In genomic region chr3:32856901-32857507, GRCh38 we compare ENCODE assay signal across 22 cellular contexts. TPM values are rescaled to one million over a fixed set of nuclear protein-coding genes. Genes with fewer than 3 reads are reported as not detected.
DNase-seq lines count a peak whose midpoint lies in the region; ATAC-seq, FAIRE-seq and TF ChIP-seq lines count a peak whose summit lies in the region.
"Had no signal": no experiment of that assay in that cellular context is flagged by ENCODE, and none has a peak within 500 bp of the region (broad histone marks: within the 10 kb centered on the region; RNA-seq: fewer than 3 reads in every experiment).

No MANE protein-coding gene starts in this region.

- no peaks in the 10 kb centered on the region for H3K9me3 ChIP-seq in kidney (ENCODE audit: control insufficient read depth in 1 of 2, low read length in 2 of 2)
- H3K9me3 ChIP-seq: SJCRH30 had no signal

- H4K20me1 ChIP-seq in GM23338 (replicated peaks; ENCODE audit: insufficient read depth) = peaks cover 99% of the 10 kb centered on the region

- H3K27ac ChIP-seq in GM23338 (ENCODE audit: low read depth) = peak overlapping the region; percentile 79
- peak overlapping the region; percentile 30 to 48 for H3K27ac ChIP-seq in kidney (ENCODE audit: low read depth in 2 of 2, low read length in 2 of 2)
- H3K27ac ChIP-seq: SJCRH30 had no signal

- TF ChIP-seq CTCF in GM23338 (conservative IDR thresholded peaks at IDR 0.05; ENCODE audit: low read depth in 2 of 2) (no peak), WTC11 (IDR thresholded peaks at IDR 0.05) (no peak), kidney (IDR thresholded peaks at IDR 0.05; ENCODE audit: borderline replicate concordance, extremely low read depth, insufficient read depth) (no peak)

- H3K4me1 Mint-ChIP-seq in GM23338 (peaks cover 83% of the 10 kb centered on the region), WTC11 (peaks cover 90% of the 10 kb centered on the region)
- H3K4me1 Mint-ChIP-seq in stimulated activated naive B cell treated with anti-CD40 and anti-IgM and Interleukin-4, amounts not matched to agents 10 μg/mL and 1 μg/mL and 100 μg/mL, for 72 hours = no peaks in the 10 kb centered on the region

- H3K36me3 Mint-ChIP-seq in GM23338 (ENCODE audit: low read depth) = peaks cover 65% of the 10 kb centered on the region
- H3K36me3 Mint-ChIP-seq in WTC11 = peaks cover 7% of the 10 kb centered on the region
- H3K36me3 Mint-ChIP-seq in stimulated activated naive B cell treated with anti-CD40 and anti-IgM and Interleukin-4, amounts not matched to agents 10 μg/mL and 1 μg/mL and 100 μg/mL, for 72 hours = no peaks in the 10 kb centered on the region

- H3K36me3 ChIP-seq in GM23338 (ENCODE audit: insufficient read depth) (peaks cover 19% of the 10 kb centered on the region), kidney (ENCODE audit: control insufficient read depth in 1 of 2, insufficient read depth in 2 of 2, low read length in 2 of 2) (no peaks in the 10 kb centered on the region)
- H3K36me3 ChIP-seq: SJCRH30 had no signal

- H3K27ac Mint-ChIP-seq in GM23338 = 0 out of 2 replicates have a peak overlapping the region, but pooled peaks have one; percentile 2
- peak overlapping the region; percentile 88 for H3K27ac Mint-ChIP-seq in WTC11
- H3K27ac Mint-ChIP-seq in stimulated activated naive B cell treated with anti-CD40 and anti-IgM and Interleukin-4, amounts not matched to agents 10 μg/mL and 1 μg/mL and 100 μg/mL, for 72 hours = peak overlapping the region; percentile 27
- H3K27ac Mint-ChIP-seq: CD4-positive, alpha-beta T cell had no signal

- no peak for ATAC-seq in GM23338
- no peak for ATAC-seq in WTC11
- no peak for ATAC-seq in stimulated activated naive B cell treated with anti-CD40 and anti-IgM and Interleukin-4, amounts not matched to agents 10 μg/mL and 1 μg/mL and 100 μg/mL, for 72 hours (replicated peaks)
- ATAC-seq in HG02970 (IDR thresholded peaks at IDR 0.05; ENCODE audit: low FRiP score, unreplicated experiment) = no peak

- H3K4me3 Mint-ChIP-seq in GM23338 = peak overlapping the region; percentile 27; the same call in 1 of the 3 replicates
- no peak overlapping the region for H3K4me3 Mint-ChIP-seq in WTC11
- H3K4me3 Mint-ChIP-seq in stimulated activated naive B cell treated with anti-CD40 and anti-IgM and Interleukin-4, amounts not matched to agents 10 μg/mL and 1 μg/mL and 100 μg/mL, for 72 hours = no peak overlapping the region
- H3K4me3 Mint-ChIP-seq: CD4-positive, alpha-beta T cell had no signal

- H3K4me3 ChIP-seq in GM23338 = peak overlapping the region; percentile 23; the same call in 1 of the 2 replicates
- H3K4me3 ChIP-seq in kidney (ENCODE audit: low read length in 2 of 2) = no peak overlapping the region
- H3K4me3 ChIP-seq: SJCRH30 had no signal

- CTCF ChIA-PET in WTC11 (lab: Charles Lee) = interaction anchor here (1.0 to 1.1 kb wide), 2 partner anchors 13 to 45 kb away, joined by 3 to 5 read pairs; no protein-coding TSS in a partner anchor

- no peak for FAIRE-seq in kidney (lab: Jason Lieb, UNC)
- FAIRE-seq: GM12891, H1, RCC 7860 had no signal

- H3K4me2 ChIP-seq in GM23338 = peak overlapping the region; percentile 74

- POLR2A ChIA-PET in WTC11 (lab: Charles Lee) = interaction anchor here (0.7 to 0.8 kb wide), 2 partner anchors 12 to 13 kb away, joined by 3 read pairs; no protein-coding TSS in a partner anchor

- peaks cover 48% of the 10 kb centered on the region for H3K27me3 Mint-ChIP-seq in GM23338 (ENCODE audit: insufficient read depth, low read depth, poor library complexity)
- H3K27me3 Mint-ChIP-seq in WTC11 (ENCODE audit: low read depth) = no peaks in the 10 kb centered on the region
- peaks cover 4 to 6% of the 10 kb centered on the region in 2 donors for H3K27me3 Mint-ChIP-seq in stimulated activated naive B cell treated with anti-CD40 and anti-IgM and Interleukin-4, amounts not matched to agents 10 μg/mL and 1 μg/mL and 100 μg/mL, for 72 hours
- H3K27me3 Mint-ChIP-seq: CD4-positive, alpha-beta T cell had no signal

- no peaks in the 10 kb centered on the region for H3K9me2 ChIP-seq in GM23338 (ENCODE audit: insufficient read depth)

- H3K9ac ChIP-seq in kidney (ENCODE audit: low read length in 2 of 2) = no peak overlapping the region

- peaks cover 100% of the 10 kb centered on the region for H3K79me2 ChIP-seq in GM23338 (replicated peaks; ENCODE audit: insufficient read depth)

- H3K27me3 ChIP-seq in GM23338 (ENCODE audit: insufficient read depth) = no peaks in the 10 kb centered on the region
- H3K27me3 ChIP-seq: SJCRH30 had no signal

- no peak for DNase-seq in GM23338 (ENCODE audit: low spot score)
- no peak for DNase-seq in WTC11 (ENCODE audit: low spot score)
- DNase-seq in kidney = no peak
- DNase-seq in stimulated activated naive B cell treated with anti-CD40 and anti-IgM and Interleukin-4, amounts not matched to agents 10 μg/mL and 1 μg/mL and 100 μg/mL, for 72 hours = no peak
- no peak for DNase-seq in cerebellum (ENCODE audit: low spot score)
- no peak for DNase-seq in effector CD4-positive, alpha-beta T cell
- DNase-seq: CD4-positive, alpha-beta T cell; COR-L47; DMS 273 treated with DMSO at 0.1 percent for 48 hours; NCI-H1092 treated with DMSO at 0.1 percent for 48 hours; NCI-H1436 treated with DMSO at 0.1 percent for 48 hours; NCI-H1930; NCI-H345; NCI-H524; NCI-H774; SJCRH30 had no signal

- intact Hi-C loops in kidney (cut with DNase I) = no loop called here

- H3K4me1 ChIP-seq in GM23338 (ENCODE audit: insufficient read depth) (peaks cover 99% of the 10 kb centered on the region), kidney (ENCODE audit: control insufficient read depth in 1 of 2, insufficient read depth in 1 of 2, low read depth in 1 of 2, low read length in 2 of 2) (peaks cover 4 to 13% of the 10 kb centered on the region in 2 donors)
- H3K4me1 ChIP-seq: SJCRH30 had no signal

- peaks cover 65% of the 10 kb centered on the region for H3F3A ChIP-seq in GM23338 (replicated peaks; ENCODE audit: low read depth)

- H2AFZ ChIP-seq in GM23338 = no peak overlapping the region

- H3K9me3 Mint-ChIP-seq in GM23338 (no peaks in the 10 kb centered on the region; the same call in 2 of the 3 replicates), WTC11 (no peaks in the 10 kb centered on the region)
- no peaks in the 10 kb centered on the region for H3K9me3 Mint-ChIP-seq in stimulated activated naive B cell treated with anti-CD40 and anti-IgM and Interleukin-4, amounts not matched to agents 10 μg/mL and 1 μg/mL and 100 μg/mL, for 72 hours
- H3K9me3 Mint-ChIP-seq: CD4-positive, alpha-beta T cell had no signal

TF ChIP-seq in WTC11, 78 proteins besides CTCF, POLR2A, EP300 and RAD21 (continues in another document):
- TF ChIP-seq ZNF512 (CRISPR knock-in tag; IDR thresholded peaks at IDR 0.05; ENCODE audit: borderline replicate concordance) (no peak), ZNF532 (CRISPR knock-in tag; IDR thresholded peaks at IDR 0.05; ENCODE audit: borderline replicate concordance) (no peak), ATF3 (CRISPR knock-in tag; conservative IDR thresholded peaks at IDR 0.05) (no peak)

RNA-seq across cellular contexts. Expression of gene TRIM71, which starts 39.2 kb away (rescaled TPM):
- 318 and 346 TPM in 2 replicates for total RNA-seq in GM23338 (2014; rRNA removed; shearing (Covaris generic))
- polyA plus RNA-seq in GM23338 (2016; fragmentation: Nextera tagmentation; extraction: Ambion mirVana) (71.2 and 71.5 TPM in 2 replicates), kidney (ENCODE audit: insufficient read depth, low read depth, low replicate concordance) (0.92 TPM)
- total RNA-seq in WTC11 (2021) (237 to 274 TPM (median 238 TPM) in 3 replicates), kidney (1.2 TPM), cerebellum (6.1 TPM)
- total RNA-seq: OCI-LY7, SJCRH30 had no signal
- polyA plus RNA-seq: BJ had no signal

Comparison
In these comparisons a context has a peak if more than half of its experiments do, and no peak if none do; other contexts are left out.
1. H3K27ac Mint-ChIP-seq: peak in every context shown above with its lines; median percentile 88 in WTC11; 27 in stimulated activated naive B cell treated with anti-CD40 and anti-IgM and Interleukin-4, amounts not matched to agents 10 μg/mL and 1 μg/mL and 100 μg/mL, for 72 hours; 2 in GM23338.
2. RNA of gene TRIM71, which starts 39.2 kb away (total RNA-seq): 318 to 346 TPM in GM23338 and 237 to 274 TPM in WTC11; 6.1 TPM in cerebellum (single experiment) and 1.2 TPM in kidney (single experiment); every median in the first group is over 10 times any median in the second.